ENCODE assay signal across 1 cellular context in the genomic region with DNA sequence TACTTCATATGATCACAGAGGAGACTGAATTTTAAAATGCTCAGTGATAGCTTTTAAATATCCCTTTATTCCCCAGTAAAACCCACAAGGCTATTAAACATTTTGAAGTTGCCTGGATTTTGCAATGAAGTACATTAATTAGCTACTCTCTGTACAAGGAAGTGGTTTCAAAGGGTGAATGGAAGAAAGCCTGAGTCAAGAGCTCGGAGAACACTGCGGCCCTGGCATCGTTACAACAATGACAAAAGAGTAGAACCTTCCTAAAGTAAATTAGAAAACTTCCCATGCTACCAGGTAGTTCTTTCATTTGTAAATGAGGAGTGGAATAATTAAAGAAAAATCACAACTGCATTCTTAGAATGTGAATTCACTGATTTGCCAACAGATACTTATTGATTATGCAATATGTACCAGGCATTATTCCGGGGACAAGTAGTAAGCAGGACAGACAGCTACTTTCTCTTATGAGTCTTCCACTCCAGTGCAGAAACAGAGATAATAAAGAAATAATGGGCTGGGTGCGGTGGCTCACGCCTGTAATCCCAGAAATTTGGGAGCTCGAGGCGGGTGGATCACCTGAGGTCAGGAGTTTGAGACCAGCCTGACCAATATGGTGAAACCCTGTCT.
A peak's percentile ranks its signal among the peaks of the same experiment; 100 is the strongest.
TF ChIP-seq lines count a peak whose summit lies in the region.

No MANE protein-coding gene starts in this region.

TF ChIP-seq in IMR-90, 13 proteins besides CTCF, POLR2A, EP300 and RAD21:
- TF ChIP-seq MAZ (IDR thresholded peaks at IDR 0.05; ENCODE audit: borderline replicate concordance, low read depth, low read length): no peak
- peak; percentile 41; the same call in 1 of the 2 replicates for TF ChIP-seq CEBPB (IDR thresholded peaks at IDR 0.05; ENCODE audit: low read depth, low read length)
